Comparison of ENCODE assay signal across 22 cellular contexts in genomic region chr10:124482876-124483275, GRCh38. TPM values are rescaled to one million over a fixed set of nuclear protein-coding genes. Genes with fewer than 3 reads are reported as not detected.
"Had no signal": no experiment of that assay in that cellular context is flagged by ENCODE, and none has a peak within 500 bp of the region (broad histone marks: within the 10 kb centered on the region; RNA-seq: fewer than 3 reads in every experiment).

No MANE protein-coding gene starts in this region.

- H3K4me1 ChIP-seq: SJSA1 had no signal

- H3K9me3 ChIP-seq: SJSA1 had no signal

- DNase-seq: Kasumi-1, MM.1S, NCI-H1092 treated with DMSO at 0.1 percent for 48 hours, NCI-H1436, NCI-H187, NCI-H2029, NCI-H2081 treated with DMSO at 0.1 percent for 48 hours, NCI-H226, NCI-H446, NCI-H510A, NCI-H524 treated with DMSO at 0.1 percent for 48 hours, NCI-H69, NCI-H774, Right ventricle myocardium superior, RPMI8226, SIG-M5 had no signal

- H3K9ac ChIP-seq: KMS-11 had no signal

- ATAC-seq: HepG2, K562 had no signal

- H3K27ac Mint-ChIP-seq: IgD-negative memory B cell had no signal

- H3K36me3 ChIP-seq: SJSA1 had no signal

- H3K27me3 Mint-ChIP-seq: IgD-negative memory B cell had no signal

- H3K4me3 ChIP-seq: K562, SJSA1, SK-N-MC had no signal

- H3K27ac ChIP-seq: KMS-11, SJSA1, SK-N-MC had no signal

- H3K27me3 ChIP-seq: SJSA1 had no signal

RNA-seq across cellular contexts. Expression of gene NKX1-2, which starts 33.0 kb away (rescaled TPM):
- total RNA-seq: HepG2, K562, Right ventricle myocardium superior, SJSA1 had no signal
- polyA plus RNA-seq: HepG2, IgD-negative memory B cell, K562 had no signal
